Comparison of ENCODE assay signal across 22 cellular contexts in the genomic region with DNA sequence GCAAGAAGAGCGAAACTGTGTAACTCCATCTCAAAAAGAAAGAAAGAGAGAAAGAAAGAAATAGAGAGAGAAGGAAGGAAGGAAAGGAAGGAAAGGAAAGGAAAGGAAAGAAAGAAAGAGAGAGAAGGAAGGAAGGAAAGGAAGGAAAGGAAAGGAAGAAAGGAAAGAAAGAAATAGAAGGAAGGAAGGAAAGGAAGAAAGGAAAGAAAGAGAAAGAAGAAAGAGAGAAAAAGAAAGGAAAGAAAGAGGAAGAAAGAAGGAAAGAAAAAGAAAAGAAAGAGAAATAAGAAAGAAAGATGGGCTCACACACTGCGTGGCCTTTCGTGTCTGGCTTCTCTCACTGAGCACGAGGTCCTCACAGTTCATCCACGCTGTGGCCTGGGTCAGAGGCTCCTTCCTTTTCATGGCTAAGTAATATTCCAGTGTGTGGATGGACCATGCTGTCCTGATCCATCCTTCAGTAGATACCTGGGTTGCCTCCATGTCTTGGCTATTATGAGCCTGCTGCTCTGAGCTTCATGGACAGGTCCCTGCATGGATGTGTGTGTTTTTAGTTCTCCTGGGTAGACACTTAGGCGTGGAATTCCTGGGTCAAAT.
DNase-seq lines count a peak whose midpoint lies in the region; ATAC-seq, FAIRE-seq and TF ChIP-seq lines count a peak whose summit lies in the region.
"Had no signal": no experiment of that assay in that cellular context is flagged by ENCODE, and none has a peak within 500 bp of the region (broad histone marks: within the 10 kb centered on the region; RNA-seq: fewer than 3 reads in every experiment).

No MANE protein-coding gene starts in this region.

- TF ChIP-seq POLR2A in HepG2 (IDR thresholded peaks at IDR 0.05; ENCODE audit: insufficient read depth in 1 of 2, low read depth in 2 of 2, low read length in 2 of 2): no peak
- TF ChIP-seq POLR2A in right lobe of liver (IDR thresholded peaks at IDR 0.05): no peak

- ATAC-seq in HepG2 (no peak), right lobe of liver (no peak)
- ATAC-seq: CD8-positive, alpha-beta T cell had no signal

- H3K27me3 ChIP-seq in HepG2 (ENCODE audit: control insufficient read depth in 1 of 2, insufficient read depth in 2 of 2, low read length in 2 of 2): peaks cover 1 to 2% of the 10 kb centered on the region in 2 experiments; a peak in 3 of 5 replicates
- H3K27me3 ChIP-seq in right lobe of liver: no peaks in the 10 kb centered on the region
- peaks cover 8% of the 10 kb centered on the region for H3K27me3 ChIP-seq in osteoblast (ENCODE audit: insufficient read depth, low read length)
- H3K27me3 ChIP-seq: BLaER1 had no signal

- no peak for FAIRE-seq in HepG2 (lab: Jason Lieb, UNC)
- FAIRE-seq in frontal cortex (lab: Jason Lieb, UNC): no peak
- FAIRE-seq: A204.1, GM12891, GM19239, H1 had no signal

- H3K9ac ChIP-seq in HepG2 (ENCODE audit: insufficient read depth, low read depth, low read length): no peak overlapping the region
- H3K9ac ChIP-seq: BLaER1, GM23248 had no signal

- H3K4me3 ChIP-seq in HepG2 (replicated peaks in 1 of 3; ENCODE audit: insufficient read depth in 1 of 3, low read depth in 2 of 3, low read length in 3 of 3) (no peak overlapping the region), right lobe of liver (no peak overlapping the region), osteoblast (ENCODE audit: insufficient read depth, low read length) (no peak overlapping the region)
- H3K4me3 ChIP-seq: BLaER1, GM23248 had no signal

- H3K4me1 ChIP-seq in HepG2 (ENCODE audit: insufficient read depth, low read length) (peaks cover 16% of the 10 kb centered on the region), right lobe of liver (peaks cover 0 to 6% (median 0%) of the 10 kb centered on the region in 4 donors), osteoblast (ENCODE audit: insufficient read depth, low read length) (no peaks in the 10 kb centered on the region)
- H3K4me1 ChIP-seq: BLaER1, Caco-2 had no signal

- H2AFZ ChIP-seq in HepG2 (ENCODE audit: low read length) (no peak overlapping the region), osteoblast (ENCODE audit: low read length) (no peak overlapping the region)
- H2AFZ ChIP-seq: GM23248 had no signal

- in situ Hi-C loops in HepG2 (cut with HindIII; ENCODE audit: extremely low pct_ligation_motif_present, low pct_unique_long_range_greater_than_20kb): no loop called here

- BruUV-seq in HepG2 (replicated peaks; lab: Mats Ljungman, UMichigan): no TSS peak

- 60% methylated on average over 6 of the region's 6 CpGs for WGBS in HepG2 (ENCODE audit: low lambda C conversion rate)
- WGBS in right lobe of liver (ENCODE audit: insufficient coverage, low coverage, low lambda C conversion rate, missing lambda C conversion rate): 83% methylated on average over 5 of the region's 6 CpGs

- TF ChIP-seq EP300 in HepG2 (IDR thresholded peaks at IDR 0.05; ENCODE audit: low read depth in 2 of 2, low read length in 2 of 2) (no peak), HepG2 (CRISPR knock-in tag; IDR thresholded peaks at IDR 0.05; ENCODE audit: borderline replicate concordance) (no peak)

- no peak for TF ChIP-seq CTCF in HepG2 (CRISPR knock-in tag; IDR thresholded peaks at IDR 0.05)
- no peak for TF ChIP-seq CTCF in right lobe of liver (IDR thresholded peaks at IDR 0.05)
- TF ChIP-seq CTCF in osteoblast (IDR thresholded peaks at IDR 0.05; ENCODE audit: extremely low read depth, low read depth, low read length): no peak

- DNase-seq in DMS53 (lab: John Stamatoyannopoulos, UW): peak; percentile 24
- DNase-seq in DMS53 treated with DMSO at 0.1 percent for 48 hours (lab: John Stamatoyannopoulos, UW; ENCODE audit: unreplicated experiment): no peak
- DNase-seq in HepG2 (ENCODE audit: low spot score): no peak
- no peak for DNase-seq in right lobe of liver
- peak; percentile 36 for DNase-seq in osteoblast (ENCODE audit: insufficient read length, low spot score, missing footprints)
- DNase-seq in frontal cortex (ENCODE audit: low spot score in 2 of 2): no peak
- DNase-seq: Caco-2; CD4-positive, CD25-positive, alpha-beta regulatory T cell; CD8-positive, alpha-beta T cell; DMS153; DMS79 treated with DMSO at 0.1 percent for 48 hours; GF-D8; GM23248; H7; HCEC 1CT had no signal

- H4K20me1 ChIP-seq in HepG2 (ENCODE audit: insufficient read depth, low read length) (no peaks in the 10 kb centered on the region), osteoblast (ENCODE audit: insufficient read depth, low read length) (no peaks in the 10 kb centered on the region)
- H4K20me1 ChIP-seq: BLaER1 had no signal

- CTCF ChIA-PET in HepG2 (lab: Yijun Ruan, JAX; ENCODE audit: low intra/inter-chr PET ratio, low total read pairs): no interaction called here

- H3K36me3 ChIP-seq in HepG2 (replicated peaks in 1 of 2; ENCODE audit: control insufficient read depth in 1 of 2, insufficient read depth in 2 of 2, low read length in 2 of 2) (no peaks in the 10 kb centered on the region), right lobe of liver (no peaks in the 10 kb centered on the region), osteoblast (ENCODE audit: insufficient read depth, low read length) (no peaks in the 10 kb centered on the region)
- H3K36me3 ChIP-seq: BLaER1 had no signal

- H3K27ac ChIP-seq in HepG2 (ENCODE audit: extremely low read length, insufficient read depth, low read length): no peak overlapping the region
- no peak overlapping the region for H3K27ac ChIP-seq in right lobe of liver
- H3K27ac ChIP-seq in osteoblast (ENCODE audit: low read depth, low read length): no peak overlapping the region
- H3K27ac ChIP-seq: 22Rv1, BLaER1, C4-2B, GM23248 had no signal

- intact Hi-C loops in HepG2 (cut with micrococcal nuclease; ENCODE audit: unreplicated experiment) (no loop called here), right lobe of liver (cut with DNase I) (no loop called here)

- no peak for TF ChIP-seq RAD21 in HepG2 (CRISPR knock-in tag; IDR thresholded peaks at IDR 0.05)

- no peaks in the 10 kb centered on the region for H3K79me2 ChIP-seq in HepG2 (ENCODE audit: insufficient read depth, low read length)
- no peaks in the 10 kb centered on the region for H3K79me2 ChIP-seq in osteoblast (ENCODE audit: insufficient read depth, low read length)

- H3K9me3 ChIP-seq in HepG2 (ENCODE audit: low read length): peaks cover 8% of the 10 kb centered on the region
- no peaks in the 10 kb centered on the region for H3K9me3 ChIP-seq in right lobe of liver
- peaks cover 5% of the 10 kb centered on the region for H3K9me3 ChIP-seq in osteoblast (ENCODE audit: low read depth, low read length)

- POLR2A ChIA-PET in HepG2 (lab: Yijun Ruan, JAX): no interaction called here

- H3K4me2 ChIP-seq in HepG2 (ENCODE audit: low read depth, low read length) (no peak overlapping the region), osteoblast (ENCODE audit: insufficient read depth, low read length) (no peak overlapping the region)
- H3K4me2 ChIP-seq: BLaER1 had no signal

TF ChIP-seq in HepG2, 621 proteins besides CTCF, POLR2A, EP300 and RAD21:
- TF ChIP-seq, protein P1, sequence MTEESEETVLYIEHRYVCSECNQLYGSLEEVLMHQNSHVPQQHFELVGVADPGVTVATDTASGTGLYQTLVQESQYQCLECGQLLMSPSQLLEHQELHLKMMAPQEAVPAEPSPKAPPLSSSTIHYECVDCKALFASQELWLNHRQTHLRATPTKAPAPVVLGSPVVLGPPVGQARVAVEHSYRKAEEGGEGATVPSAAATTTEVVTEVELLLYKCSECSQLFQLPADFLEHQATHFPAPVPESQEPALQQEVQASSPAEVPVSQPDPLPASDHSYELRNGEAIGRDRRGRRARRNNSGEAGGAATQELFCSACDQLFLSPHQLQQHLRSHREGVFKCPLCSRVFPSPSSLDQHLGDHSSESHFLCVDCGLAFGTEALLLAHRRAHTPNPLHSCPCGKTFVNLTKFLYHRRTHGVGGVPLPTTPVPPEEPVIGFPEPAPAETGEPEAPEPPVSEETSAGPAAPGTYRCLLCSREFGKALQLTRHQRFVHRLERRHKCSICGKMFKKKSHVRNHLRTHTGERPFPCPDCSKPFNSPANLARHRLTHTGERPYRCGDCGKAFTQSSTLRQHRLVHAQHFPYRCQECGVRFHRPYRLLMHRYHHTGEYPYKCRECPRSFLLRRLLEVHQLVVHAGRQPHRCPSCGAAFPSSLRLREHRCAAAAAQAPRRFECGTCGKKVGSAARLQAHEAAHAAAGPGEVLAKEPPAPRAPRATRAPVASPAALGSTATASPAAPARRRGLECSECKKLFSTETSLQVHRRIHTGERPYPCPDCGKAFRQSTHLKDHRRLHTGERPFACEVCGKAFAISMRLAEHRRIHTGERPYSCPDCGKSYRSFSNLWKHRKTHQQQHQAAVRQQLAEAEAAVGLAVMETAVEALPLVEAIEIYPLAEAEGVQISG (CRISPR knock-in tag; IDR thresholded peaks at IDR 0.05): no peak
- 0 out of 2 replicates have a peak, but pooled peaks have one; percentile 73 for TF ChIP-seq U2AF2 (IDR thresholded peaks at IDR 0.05; ENCODE audit: low read depth, low read length)
- TF ChIP-seq, protein P2, sequence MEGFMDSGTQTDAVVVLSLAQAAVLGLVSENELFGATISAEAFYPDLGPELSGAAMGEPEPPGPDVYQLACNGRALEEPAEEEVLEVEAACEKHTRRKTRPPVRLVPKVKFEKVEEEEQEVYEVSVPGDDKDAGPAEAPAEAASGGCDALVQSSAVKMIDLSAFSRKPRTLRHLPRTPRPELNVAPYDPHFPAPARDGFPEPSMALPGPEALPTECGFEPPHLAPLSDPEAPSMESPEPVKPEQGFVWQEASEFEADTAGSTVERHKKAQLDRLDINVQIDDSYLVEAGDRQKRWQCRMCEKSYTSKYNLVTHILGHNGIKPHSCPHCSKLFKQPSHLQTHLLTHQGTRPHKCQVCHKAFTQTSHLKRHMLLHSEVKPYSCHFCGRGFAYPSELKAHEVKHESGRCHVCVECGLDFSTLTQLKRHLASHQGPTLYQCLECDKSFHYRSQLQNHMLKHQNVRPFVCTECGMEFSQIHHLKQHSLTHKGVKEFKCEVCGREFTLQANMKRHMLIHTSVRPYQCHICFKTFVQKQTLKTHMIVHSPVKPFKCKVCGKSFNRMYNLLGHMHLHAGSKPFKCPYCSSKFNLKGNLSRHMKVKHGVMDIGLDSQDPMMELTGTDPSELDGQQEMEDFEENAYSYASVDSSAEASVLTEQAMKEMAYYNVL (CRISPR knock-in tag; IDR thresholded peaks at IDR 0.05; ENCODE audit: borderline replicate concordance): peak; percentile 36; the same call in 1 of the 2 replicates
- TF ChIP-seq ZNF121 (CRISPR knock-in tag; IDR thresholded peaks at IDR 0.05): peak; percentile 60; the same call in 1 of the 2 replicates
- TF ChIP-seq JUN (CRISPR knock-in tag; IDR thresholded peaks at IDR 0.05): no peak

Comparison
In these comparisons a context has a peak if more than half of its experiments do, and no peak if none do; other contexts are left out.
1. DNase-seq: peak in DMS53 (single experiment) and osteoblast (single experiment); none in DMS53 treated with DMSO at 0.1 percent for 48 hours (single experiment), HepG2 (single experiment), right lobe of liver (0 of 3) and frontal cortex (0 of 2).